In genomic region chr22:30205281-30206115, GRCh38 we compare ENCODE assay signal across 9 cellular contexts. TPM values are rescaled to one million over a fixed set of nuclear protein-coding genes. Genes with fewer than 3 reads are reported as not detected.
DNase-seq lines count a peak whose midpoint lies in the region; TF ChIP-seq lines count a peak whose summit lies in the region.
"Had no signal": no experiment of that assay in that cellular context is flagged by ENCODE, and none has a peak within 500 bp of the region (broad histone marks: within the 10 kb centered on the region; RNA-seq: fewer than 3 reads in every experiment).

No MANE protein-coding gene starts in this region.

- BruUV-seq in PC-9 (replicated peaks; lab: Mats Ljungman, UMichigan): no TSS peak

- POLR2A ChIA-PET in PC-9 (lab: Charles Lee; ENCODE audit: unreplicated experiment): no interaction called here

- H3K27ac ChIP-seq in PC-9: peak overlapping the region; percentile 98

- no peaks in the 10 kb centered on the region for H3K36me3 ChIP-seq in PC-9 (ENCODE audit: low read depth)

- H3K27me3 ChIP-seq in PC-9 (ENCODE audit: insufficient read depth, low read depth): no peaks in the 10 kb centered on the region

- intact Hi-C loops in PC-9 (cut with micrococcal nuclease; ENCODE audit: unreplicated experiment): loop anchor here (5.0 kb wide), 1 partner anchor 583 kb away; no protein-coding TSS in a partner anchor

- peaks cover 88% of the 10 kb centered on the region for H3K4me1 ChIP-seq in PC-9 (replicated peaks; ENCODE audit: insufficient read depth)

- CTCF ChIA-PET in PC-9 (lab: Charles Lee): interaction anchor here (0.6 kb wide), 1 partner anchor 9 kb away, joined by 3 read pairs; no protein-coding TSS in a partner anchor

- 0 out of 2 replicates have a peak, but pooled peaks cover 5% of the 10 kb centered on the region for H3K9me3 ChIP-seq in PC-9 (ENCODE audit: insufficient read depth, low read depth)

- peak overlapping the region; percentile 27; the same call in 1 of the 2 replicates for H3K4me3 ChIP-seq in PC-9

- H2AFZ ChIP-seq in PC-9: no peak overlapping the region

- no peak for TF ChIP-seq CTCF in PC-9 (conservative IDR thresholded peaks at IDR 0.05)

- H3K4me2 ChIP-seq in PC-9: peak overlapping the region; percentile 70

- peaks cover 83% of the 10 kb centered on the region for H3F3A ChIP-seq in PC-9 (ENCODE audit: insufficient read depth, low read depth)

- no peaks in the 10 kb centered on the region for H4K20me1 ChIP-seq in PC-9 (ENCODE audit: insufficient read depth)

- H3K9me2 ChIP-seq in PC-9 (ENCODE audit: insufficient read depth): no peaks in the 10 kb centered on the region

- DNase-seq in GM04504 (ENCODE audit: low read depth) (peak; percentile 91), PC-9 (peak in 1 of 2 experiments; percentile 91), fibroblast of gingiva (ENCODE audit: low read depth) (peak; percentile 97), renal cortical epithelial cell (ENCODE audit: low read depth) (peak; percentile 93), NCI-H526 treated with DMSO at 0.1 percent for 48 hours (lab: John Stamatoyannopoulos, UW) (no peak), NCI-H2227 (lab: John Stamatoyannopoulos, UW; ENCODE audit: unreplicated experiment) (no peak), SKM-1 treated with dmso at 0.1 percent for 144 hours (lab: John Stamatoyannopoulos, UW; ENCODE audit: unreplicated experiment) (no peak)
- no peak for DNase-seq in stimulated activated CD4-positive, alpha-beta T cell treated with anti-CD3 and anti-CD28 coated beads, Interleukin-4, amount 100 ng/mL, for 1 hour
- DNase-seq: activated CD4-positive, alpha-beta T cell treated with anti-CD3 and anti-CD28 coated beads for 4 hours had no signal

- H3K79me2 ChIP-seq in PC-9 (ENCODE audit: low read depth): peaks cover 9% of the 10 kb centered on the region; the same call in 1 of the 2 replicates

RNA-seq across cellular contexts. Expression of gene LIF, which starts 41.1 kb away (rescaled TPM):
- 17.2 and 17.4 TPM in 2 replicates for total RNA-seq in PC-9 (2021)
- 58.1 and 84.0 TPM in 2 replicates for total RNA-seq in renal cortical epithelial cell

Comparison
In these comparisons a context has a peak if more than half of its experiments do, and no peak if none do; other contexts are left out.
1. DNase-seq: peak in GM04504 (single experiment), fibroblast of gingiva (single experiment) and renal cortical epithelial cell (single experiment); none in NCI-H526 treated with DMSO at 0.1 percent for 48 hours (single experiment), NCI-H2227 (single experiment), SKM-1 treated with dmso at 0.1 percent for 144 hours (single experiment) and stimulated activated CD4-positive, alpha-beta T cell treated with anti-CD3 and anti-CD28 coated beads, Interleukin-4, amount 100 ng/mL, for 1 hour (single experiment).